Comparison of ENCODE assay signal across 28 cellular contexts in the genomic region with DNA sequence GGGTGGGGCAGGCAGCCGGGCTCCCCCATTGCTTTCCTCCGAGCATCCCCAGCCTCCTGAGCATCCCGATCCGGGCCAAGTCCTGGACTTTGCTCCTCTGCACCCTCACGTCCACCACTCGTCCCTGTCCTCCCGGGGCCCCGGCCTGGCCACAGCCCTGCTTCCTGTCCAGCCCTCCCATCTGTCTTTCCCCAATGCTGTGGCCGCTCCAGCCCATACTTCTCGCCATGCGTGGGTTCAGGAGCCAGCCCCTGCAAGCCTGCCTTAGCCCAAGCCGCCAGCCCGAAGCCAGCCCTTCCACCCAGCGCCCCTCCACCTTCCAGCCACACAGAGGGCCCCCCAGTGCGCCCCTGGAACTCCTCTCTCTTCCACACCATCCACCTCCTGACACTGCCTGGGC. TPM values are rescaled to one million over a fixed set of nuclear protein-coding genes. Genes with fewer than 3 reads are reported as not detected.
A peak's percentile ranks its signal among the peaks of the same experiment; 100 is the strongest.
DNase-seq lines count a peak whose midpoint lies in the region; ATAC-seq and TF ChIP-seq lines count a peak whose summit lies in the region.
"Had no signal": no experiment of that assay in that cellular context is flagged by ENCODE, and none has a peak within 500 bp of the region (broad histone marks: within the 10 kb centered on the region; RNA-seq: fewer than 3 reads in every experiment).

No MANE protein-coding gene starts in this region.

- no peaks in the 10 kb centered on the region for H3K36me3 ChIP-seq in upper lobe of left lung
- H3K36me3 ChIP-seq: ascending aorta, heart left ventricle, prostate gland, thoracic aorta had no signal

- no peaks in the 10 kb centered on the region for H3K36me3 Mint-ChIP-seq in mesothelial cell of epicardium
- H3K36me3 Mint-ChIP-seq: activated naive CD8-positive, alpha-beta T cell had no signal

- POLR2A ChIA-PET in RWPE1 (lab: Yijun Ruan, JAX; ENCODE audit: low non-redundant PET): no interaction called here

- no peak for TF ChIP-seq POLR2A in upper lobe of left lung (IDR thresholded peaks at IDR 0.05)

- intact Hi-C loops in Right ventricle myocardium superior (cut with DNase I) (no loop called here), left cardiac atrium (cut with DNase I) (no loop called here), right cardiac atrium (cut with DNase I) (no loop called here)

- ATAC-seq in Right ventricle myocardium superior (ENCODE audit: poor library complexity): no peak
- ATAC-seq in left cardiac atrium: no peak
- no peak for ATAC-seq in right cardiac atrium
- ATAC-seq in upper lobe of left lung (ENCODE audit: low FRiP score in 2 of 2): no peak
- ATAC-seq: activated CD8-positive, alpha-beta T cell treated with anti-CD3 and anti-CD28 coated beads, Interleukin-2, amount 10 ng/mL, durations not matched to agents 7 days and 5 days; heart left ventricle; PC-3 had no signal

- H3K4me3 Mint-ChIP-seq in mesothelial cell of epicardium: no peak overlapping the region
- H3K4me3 Mint-ChIP-seq: activated CD8-positive, alpha-beta T cell treated with anti-CD3 and anti-CD28 coated beads, Interleukin-2, amount 10 ng/mL, durations not matched to agents 7 days and 5 days; activated naive CD8-positive, alpha-beta T cell; CD4-positive, alpha-beta T cell had no signal

- H3K27ac Mint-ChIP-seq in mesothelial cell of epicardium: peak overlapping the region; percentile 50
- H3K27ac Mint-ChIP-seq: activated CD8-positive, alpha-beta T cell treated with anti-CD3 and anti-CD28 coated beads, Interleukin-2, amount 10 ng/mL, durations not matched to agents 7 days and 5 days; activated naive CD8-positive, alpha-beta T cell; CD4-positive, alpha-beta T cell had no signal

- DNase-seq in Right ventricle myocardium superior (peak; percentile 21), left cardiac atrium (no peak), right cardiac atrium (peak; percentile 1 to 62 (median 16)), mesothelial cell of epicardium (ENCODE audit: low spot score in 2 of 2, unreplicated experiment in 2 of 2) (no peak), upper lobe of left lung (peak; percentile 5 to 61), RWPE1 (ENCODE audit: low spot score) (no peak), superior temporal gyrus (ENCODE audit: extremely low spot score) (no peak)
- DNase-seq in activated naive CD4-positive, alpha-beta T cell (lab: John Stamatoyannopoulos, UW): no peak
- DNase-seq: activated CD8-positive, alpha-beta T cell treated with anti-CD3 and anti-CD28 coated beads, Interleukin-2, amount 10 ng/mL, durations not matched to agents 7 days and 5 days; AML-193; CD4-positive, alpha-beta T cell; DND-41; HCEC 1CT; NCI-H1417 treated with DMSO at 0.1 percent for 48 hours; NCI-H2081; NCI-H2227 treated with DMSO at 0.1 percent for 48 hours; NCI-H69; PC-3; stimulated activated naive CD4-positive, alpha-beta T cell treated with Interleukin-2 at 50 U/mL for 16 hours had no signal

- 95% methylated on average over 8 of the region's 15 CpGs for WGBS in right cardiac atrium
- 72 to 87% methylated on average over 6 to 13 of the region's 15 CpGs for WGBS in upper lobe of left lung, 2 donors

- H3K4me3 ChIP-seq in right cardiac atrium (ENCODE audit: low read length) (no peak overlapping the region), upper lobe of left lung (no peak overlapping the region)
- H3K4me3 ChIP-seq: ascending aorta, coronary artery, heart left ventricle, prostate gland, thoracic aorta had no signal

- H3K9me3 ChIP-seq in right cardiac atrium (ENCODE audit: control insufficient read depth, low read length) (no peaks in the 10 kb centered on the region), upper lobe of left lung (no peaks in the 10 kb centered on the region)
- H3K9me3 ChIP-seq: ascending aorta, heart left ventricle, prostate gland, thoracic aorta had no signal

- H3K27me3 ChIP-seq in right cardiac atrium (ENCODE audit: control insufficient read depth, insufficient read depth) (no peaks in the 10 kb centered on the region), upper lobe of left lung (no peaks in the 10 kb centered on the region)
- H3K27me3 ChIP-seq: ascending aorta, heart left ventricle had no signal

- TF ChIP-seq CTCF in mesothelial cell of epicardium (IDR thresholded peaks at IDR 0.05; ENCODE audit: unreplicated experiment) (no peak), upper lobe of left lung (IDR thresholded peaks at IDR 0.05) (no peak), RWPE1 (conservative IDR thresholded peaks at IDR 0.05; ENCODE audit: low read depth) (no peak)

- H3K27me3 Mint-ChIP-seq in mesothelial cell of epicardium (ENCODE audit: low read depth): no peaks in the 10 kb centered on the region
- H3K27me3 Mint-ChIP-seq: activated naive CD8-positive, alpha-beta T cell; CD4-positive, alpha-beta T cell had no signal

- H3K9me3 Mint-ChIP-seq in mesothelial cell of epicardium: no peaks in the 10 kb centered on the region
- H3K9me3 Mint-ChIP-seq: CD4-positive, alpha-beta T cell had no signal

- H3K27ac ChIP-seq in right cardiac atrium (ENCODE audit: low read length) (no peak overlapping the region), upper lobe of left lung (no peak overlapping the region), RWPE1 (no peak overlapping the region)
- H3K27ac ChIP-seq: ascending aorta, coronary artery, heart left ventricle, KMS-11, prostate gland, thoracic aorta had no signal

- no peak for TF ChIP-seq EP300 in upper lobe of left lung (IDR thresholded peaks at IDR 0.05)

- no peaks in the 10 kb centered on the region for H3K4me1 Mint-ChIP-seq in mesothelial cell of epicardium

- CTCF ChIA-PET in RWPE1 (lab: Yijun Ruan, JAX): interaction anchor here (1.1 kb wide), 1 partner anchor 65 kb away, joined by 3 read pairs; no protein-coding TSS in a partner anchor

- H3K4me1 ChIP-seq in right cardiac atrium (ENCODE audit: control insufficient read depth, insufficient read depth, low read length): no peaks in the 10 kb centered on the region
- no peaks in the 10 kb centered on the region for H3K4me1 ChIP-seq in upper lobe of left lung
- H3K4me1 ChIP-seq: ascending aorta, heart left ventricle, prostate gland had no signal

RNA-seq across cellular contexts. Expression of a gene that starts 23.8 kb away (rescaled TPM):
- total RNA-seq in Right ventricle myocardium superior (99.3 TPM), left cardiac atrium (10 to 100 TPM; 42.8 to 77.1 TPM), right cardiac atrium (100 to 1,000 TPM in 1 of 4 donors, 10 to 100 TPM in 3; 47.1 to 102 (median 74.8) TPM), mesothelial cell of epicardium (37.7 to 40.3 TPM (median 39.4 TPM) in 3 replicates), upper lobe of left lung (100 to 1,000 TPM in 4 of 6 donors, 10 to 100 TPM in 2; 62.1 to 287 (median 150) TPM)
- 108 TPM for polyA plus RNA-seq in right cardiac atrium

RNA-seq across cellular contexts. Expression of a gene that starts 26.7 kb away (rescaled TPM):
- total RNA-seq in Right ventricle myocardium superior: 420 TPM
- 100 to 1,000 TPM; 390 to 610 TPM for total RNA-seq in left cardiac atrium
- 100 to 1,000 TPM; 279 to 500 (median 401) TPM for total RNA-seq in right cardiac atrium
- 813 TPM for polyA plus RNA-seq in right cardiac atrium
- 13,899 to 14,658 TPM (median 14,601 TPM) in 3 replicates for total RNA-seq in mesothelial cell of epicardium
- 100 to 1,000 TPM in 1 of 6 donors, 10 to 100 TPM in 5; 17.2 to 127 (median 64.0) TPM for total RNA-seq in upper lobe of left lung
- total RNA-seq: A673; activated CD8-positive, alpha-beta T cell treated with anti-CD3 and anti-CD28 coated beads, Interleukin-2, amount 10 ng/mL, durations not matched to agents 7 days and 5 days; CD4-positive, alpha-beta T cell; PC-3; T-helper 2 cell treated with Interferon-gamma antibody and Interleukin-4, amounts not matched to agents 100 ng/mL and 5 ng/mL, for 36 hours had no signal

RNA-seq across cellular contexts. Expression of a gene that starts 51.5 kb away (rescaled TPM):
- 35.7 TPM for total RNA-seq in Right ventricle myocardium superior
- 10 to 100 TPM; 11.7 to 28.5 TPM for total RNA-seq in left cardiac atrium
- 10 to 100 TPM in 3 of 4 donors, 1 to 10 TPM in 1; 9.0 to 58.7 (median 34.1) TPM for total RNA-seq in right cardiac atrium
- 63.1 TPM for polyA plus RNA-seq in right cardiac atrium
- total RNA-seq in mesothelial cell of epicardium: 15.2 to 19.0 TPM (median 18.0 TPM) in 3 replicates
- total RNA-seq in upper lobe of left lung: 10 to 100 TPM in 1 of 6 donors, 1 to 10 TPM in 4, not detected in 1; 1.1 to 13.1 (median 2.4) TPM
- total RNA-seq: A673, PC-3 had no signal

Comparison
In these comparisons a context has a peak if more than half of its experiments do, and no peak if none do; other contexts are left out.
1. DNase-seq: peak in Right ventricle myocardium superior (single experiment), right cardiac atrium (3 of 3) and upper lobe of left lung (2 of 2); none in left cardiac atrium (single experiment), mesothelial cell of epicardium (0 of 2), activated naive CD4-positive, alpha-beta T cell (0 of 4), RWPE1 (single experiment) and superior temporal gyrus (single experiment).
2. RNA of a gene that starts 26.7 kb away (total RNA-seq): 13,899 to 14,658 TPM in mesothelial cell of epicardium; 390 to 610 TPM in left cardiac atrium, 279 to 500 TPM in right cardiac atrium, 420 TPM in Right ventricle myocardium superior (single experiment) and 17.2 to 127 TPM in upper lobe of left lung; every median in the first group is over 10 times any median in the second.